8 cellular contexts compared by ENCODE assay signal in the genomic region with DNA sequence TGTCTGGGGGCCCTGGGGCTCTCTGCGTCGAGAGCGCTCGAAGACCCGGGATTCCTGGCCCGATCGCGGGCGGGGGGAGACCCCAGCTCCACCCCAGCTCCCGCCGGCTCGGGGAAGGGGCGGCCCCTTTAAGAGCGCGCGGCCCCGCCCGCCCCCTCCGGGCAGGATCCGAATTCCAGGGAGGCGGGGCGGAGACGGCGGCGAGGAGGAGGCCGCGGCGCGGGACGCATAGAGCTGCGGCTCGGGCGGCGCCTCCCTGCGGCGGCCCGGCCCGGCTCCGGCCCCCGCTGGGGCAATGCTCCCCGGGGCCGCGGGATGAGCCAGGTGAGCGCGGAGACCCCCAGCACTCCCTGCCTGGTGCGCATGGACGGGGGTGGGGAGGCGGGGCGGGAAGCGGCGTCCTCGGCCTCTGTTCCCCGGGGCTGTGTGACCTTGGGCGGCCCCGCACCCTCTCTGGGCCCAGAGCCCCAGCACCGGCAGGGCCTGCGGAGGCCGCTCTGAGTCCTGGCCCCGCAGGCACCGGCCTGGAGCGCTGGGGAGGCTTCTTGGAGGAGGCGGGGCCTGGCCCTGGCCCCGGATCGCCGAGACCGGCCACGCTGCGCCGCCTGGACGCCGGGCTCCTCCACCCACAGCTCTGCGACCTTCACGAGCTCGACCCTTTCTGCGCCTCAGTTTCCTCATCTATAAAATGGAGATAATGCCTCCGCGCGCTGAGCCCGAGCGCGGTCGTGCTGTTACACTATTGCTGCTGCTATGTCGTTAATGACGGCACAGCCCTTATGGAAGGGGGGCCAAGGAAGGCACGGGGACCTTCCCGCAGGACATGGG. TPM values are rescaled to one million over a fixed set of nuclear protein-coding genes. Genes with fewer than 3 reads are reported as not detected.
DNase-seq lines count a peak whose midpoint lies in the region; ATAC-seq and TF ChIP-seq lines count a peak whose summit lies in the region.

No MANE protein-coding gene starts in this region.

- peak; percentile 40 for ATAC-seq in activated CD4-positive, alpha-beta T cell treated with anti-CD3 and anti-CD28 coated beads for 36 hours
- ATAC-seq in WTC11, result peak; percentile 57
- ATAC-seq in thoracic aorta (ENCODE audit: insufficient number of reproducible peaks, low FRiP score, low read depth), result peak; percentile 20
- ATAC-seq in GM19467 (IDR thresholded peaks at IDR 0.05; ENCODE audit: unreplicated experiment), result no peak

- 4 to 7% methylated on average over 44 to 56 of the region's 86 CpGs for WGBS in mesodermal cell (ENCODE audit: insufficient coverage in 2 of 2), 2 experiments

- H3K9me3 ChIP-seq in mesodermal cell (ENCODE audit: control insufficient read depth, low read length) (no peaks in the 10 kb centered on the region), thoracic aorta (no peaks in the 10 kb centered on the region)

- POLR2A ChIA-PET in activated CD4-positive, alpha-beta T cell treated with anti-CD3 and anti-CD28 coated beads for 36 hours (lab: Charles Lee), result no interaction called here
- POLR2A ChIA-PET in WTC11 (lab: Charles Lee), result interaction anchor here (1.9 to 2.0 kb wide), 2 partner anchors 10 to 39 kb away, joined by 5 to 6 read pairs; a partner anchor contains a TSS

- no peak overlapping the region for H3K27ac Mint-ChIP-seq in activated CD4-positive, alpha-beta T cell treated with anti-CD3 and anti-CD28 coated beads for 36 hours
- H3K27ac Mint-ChIP-seq in WTC11, result no peak overlapping the region

- CTCF ChIA-PET in activated CD4-positive, alpha-beta T cell treated with anti-CD3 and anti-CD28 coated beads for 36 hours (lab: Charles Lee), result interaction anchor here (0.6 to 1.2 kb wide), 2 partner anchors 20 to 944 kb away, joined by 3 to 4 read pairs; no protein-coding TSS in a partner anchor
- CTCF ChIA-PET in WTC11 (lab: Charles Lee), result interaction anchor here (0.8 to 2.0 kb wide), 10 partner anchors 8 to 101 kb away, joined by 3 to 5 read pairs (median 4); a partner anchor contains a TSS

- H3K4me3 ChIP-seq in mesodermal cell (ENCODE audit: extremely low read depth, insufficient read depth, low read length, poor library complexity, severe bottlenecking) (peak overlapping the region; percentile 71), thoracic aorta (peak overlapping the region; percentile 98)

- H3K27me3 Mint-ChIP-seq in activated CD4-positive, alpha-beta T cell treated with anti-CD3 and anti-CD28 coated beads for 36 hours, result peaks cover 17% of the 10 kb centered on the region
- peaks cover 4% of the 10 kb centered on the region; the same call in 1 of the 2 replicates for H3K27me3 Mint-ChIP-seq in WTC11 (ENCODE audit: low read depth)

- no peaks in the 10 kb centered on the region for H3K36me3 Mint-ChIP-seq in activated CD4-positive, alpha-beta T cell treated with anti-CD3 and anti-CD28 coated beads for 36 hours (ENCODE audit: low read depth)
- no peaks in the 10 kb centered on the region for H3K36me3 Mint-ChIP-seq in WTC11

- peak; percentile 66 for DNase-seq in activated CD4-positive, alpha-beta T cell treated with anti-CD3 and anti-CD28 coated beads for 36 hours
- no peak for DNase-seq in activated CD4-positive, alpha-beta T cell treated with anti-CD3 and anti-CD28 coated beads for 1 hour
- peak; percentile 36 for DNase-seq in NCI-H146 treated with DMSO at 0.1 percent for 48 hours (lab: John Stamatoyannopoulos, UW; ENCODE audit: unreplicated experiment)
- DNase-seq in WTC11 (ENCODE audit: low spot score), result peak; percentile 86
- peak; percentile 79 to 85 for DNase-seq in erythroblast (lab: John Stamatoyannopoulos, UW)
- DNase-seq in thoracic aorta (ENCODE audit: low spot score), result no peak

- TF ChIP-seq CTCF in WTC11 (IDR thresholded peaks at IDR 0.05) (no peak), thoracic aorta (IDR thresholded peaks at IDR 0.05) (no peak)

- H3K36me3 ChIP-seq in mesodermal cell (ENCODE audit: control insufficient read depth, insufficient read depth, low read length), result peaks cover 9% of the 10 kb centered on the region
- no peaks in the 10 kb centered on the region for H3K36me3 ChIP-seq in thoracic aorta

- H3K9me3 Mint-ChIP-seq in activated CD4-positive, alpha-beta T cell treated with anti-CD3 and anti-CD28 coated beads for 36 hours (ENCODE audit: low read depth), result no peaks in the 10 kb centered on the region
- H3K9me3 Mint-ChIP-seq in WTC11, result no peaks in the 10 kb centered on the region

- H3K4me3 Mint-ChIP-seq in activated CD4-positive, alpha-beta T cell treated with anti-CD3 and anti-CD28 coated beads for 36 hours, result peak overlapping the region; percentile 63
- H3K4me3 Mint-ChIP-seq in WTC11, result peak overlapping the region; percentile 84

- no peaks in the 10 kb centered on the region for H3K27me3 ChIP-seq in thoracic aorta (replicated peaks; ENCODE audit: insufficient read depth)

- H3K4me1 ChIP-seq in mesodermal cell (ENCODE audit: control insufficient read depth, insufficient read depth, low read length, poor library complexity, severe bottlenecking), result peaks cover 18% of the 10 kb centered on the region
- peaks cover 42 to 61% of the 10 kb centered on the region in 2 donors for H3K4me1 ChIP-seq in thoracic aorta (ENCODE audit: control insufficient read depth in 1 of 2, low read depth in 2 of 2)

- H3K4me1 Mint-ChIP-seq in activated CD4-positive, alpha-beta T cell treated with anti-CD3 and anti-CD28 coated beads for 36 hours, result peaks cover 14% of the 10 kb centered on the region
- peaks cover 21% of the 10 kb centered on the region for H3K4me1 Mint-ChIP-seq in WTC11

- intact Hi-C loops in activated CD4-positive, alpha-beta T cell treated with anti-CD3 and anti-CD28 coated beads for 36 hours (cut with DNase I, micrococcal nuclease), result loop anchor here in 1 of 2 experiments (5.0 kb wide), 1 partner anchor 35 kb away; no protein-coding TSS in a partner anchor

- TF ChIP-seq POLR2A in erythroblast (IDR thresholded peaks at IDR 0.05; ENCODE audit: low read length), result peak; percentile 19

- H3K27ac ChIP-seq in mesodermal cell (ENCODE audit: low read depth, low read length, severe bottlenecking) (peak overlapping the region; percentile 95), thoracic aorta (peak overlapping the region; percentile 70 to 86)

TF ChIP-seq in WTC11, 78 proteins besides CTCF, POLR2A, EP300 and RAD21 (continues in another document):
- TF ChIP-seq ELF4 (CRISPR knock-in tag; IDR thresholded peaks at IDR 0.05; ENCODE audit: low read depth) (0 out of 2 replicates have a peak, but pooled peaks have one; percentile 71), SP1 (CRISPR knock-in tag; conservative IDR thresholded peaks at IDR 0.05) (peak; percentile 55; the same call in 1 of the 2 replicates)
- TF ChIP-seq, protein P1, sequence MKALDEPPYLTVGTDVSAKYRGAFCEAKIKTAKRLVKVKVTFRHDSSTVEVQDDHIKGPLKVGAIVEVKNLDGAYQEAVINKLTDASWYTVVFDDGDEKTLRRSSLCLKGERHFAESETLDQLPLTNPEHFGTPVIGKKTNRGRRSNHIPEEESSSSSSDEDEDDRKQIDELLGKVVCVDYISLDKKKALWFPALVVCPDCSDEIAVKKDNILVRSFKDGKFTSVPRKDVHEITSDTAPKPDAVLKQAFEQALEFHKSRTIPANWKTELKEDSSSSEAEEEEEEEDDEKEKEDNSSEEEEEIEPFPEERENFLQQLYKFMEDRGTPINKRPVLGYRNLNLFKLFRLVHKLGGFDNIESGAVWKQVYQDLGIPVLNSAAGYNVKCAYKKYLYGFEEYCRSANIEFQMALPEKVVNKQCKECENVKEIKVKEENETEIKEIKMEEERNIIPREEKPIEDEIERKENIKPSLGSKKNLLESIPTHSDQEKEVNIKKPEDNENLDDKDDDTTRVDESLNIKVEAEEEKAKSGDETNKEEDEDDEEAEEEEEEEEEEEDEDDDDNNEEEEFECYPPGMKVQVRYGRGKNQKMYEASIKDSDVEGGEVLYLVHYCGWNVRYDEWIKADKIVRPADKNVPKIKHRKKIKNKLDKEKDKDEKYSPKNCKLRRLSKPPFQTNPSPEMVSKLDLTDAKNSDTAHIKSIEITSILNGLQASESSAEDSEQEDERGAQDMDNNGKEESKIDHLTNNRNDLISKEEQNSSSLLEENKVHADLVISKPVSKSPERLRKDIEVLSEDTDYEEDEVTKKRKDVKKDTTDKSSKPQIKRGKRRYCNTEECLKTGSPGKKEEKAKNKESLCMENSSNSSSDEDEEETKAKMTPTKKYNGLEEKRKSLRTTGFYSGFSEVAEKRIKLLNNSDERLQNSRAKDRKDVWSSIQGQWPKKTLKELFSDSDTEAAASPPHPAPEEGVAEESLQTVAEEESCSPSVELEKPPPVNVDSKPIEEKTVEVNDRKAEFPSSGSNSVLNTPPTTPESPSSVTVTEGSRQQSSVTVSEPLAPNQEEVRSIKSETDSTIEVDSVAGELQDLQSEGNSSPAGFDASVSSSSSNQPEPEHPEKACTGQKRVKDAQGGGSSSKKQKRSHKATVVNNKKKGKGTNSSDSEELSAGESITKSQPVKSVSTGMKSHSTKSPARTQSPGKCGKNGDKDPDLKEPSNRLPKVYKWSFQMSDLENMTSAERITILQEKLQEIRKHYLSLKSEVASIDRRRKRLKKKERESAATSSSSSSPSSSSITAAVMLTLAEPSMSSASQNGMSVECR (CRISPR knock-in tag; IDR thresholded peaks at IDR 0.05; ENCODE audit: borderline replicate concordance), result peak; percentile 16; the same call in 1 of the 2 replicates

RNA-seq across cellular contexts. Expression of a gene that starts 0.6 kb away (rescaled TPM):
- under 1 TPM; 0.84 to 0.98 TPM for total RNA-seq in activated CD4-positive, alpha-beta T cell treated with anti-CD3 and anti-CD28 coated beads for 36 hours
- total RNA-seq in WTC11 (2021), result 15.3 to 19.9 TPM (median 15.6 TPM) in 3 replicates
- polyA plus RNA-seq in mesodermal cell (2013, experiment 1 of 2), result 22.2 TPM
- 17.6 TPM for polyA plus RNA-seq in mesodermal cell (2013, experiment 2 of 2)
- 10 to 100 TPM; 32.5 to 52.9 TPM for total RNA-seq in thoracic aorta

RNA-seq across cellular contexts. Expression of a gene that starts 8.5 kb away (rescaled TPM):
- under 1 TPM in 1 of 2 experiments, not detected in 1; 0.35 TPM for total RNA-seq in activated CD4-positive, alpha-beta T cell treated with anti-CD3 and anti-CD28 coated beads for 36 hours
- total RNA-seq in WTC11 (2021), result 1.1 to 1.6 TPM (median 1.6 TPM) in 3 replicates
- polyA plus RNA-seq in mesodermal cell (2013, experiment 1 of 2), result 10.8 TPM
- polyA plus RNA-seq in mesodermal cell (2013, experiment 2 of 2), result 5.8 TPM
- 1 to 10 TPM; 3.4 to 4.1 TPM for total RNA-seq in thoracic aorta

RNA-seq across cellular contexts. Expression of a gene that starts 39.0 kb away (rescaled TPM):
- 100 to 1,000 TPM; 326 to 567 TPM for total RNA-seq in activated CD4-positive, alpha-beta T cell treated with anti-CD3 and anti-CD28 coated beads for 36 hours
- total RNA-seq in WTC11 (2021) (377 to 400 TPM (median 384 TPM) in 3 replicates), thoracic aorta (100 to 1,000 TPM; 197 to 225 TPM)
- 272 TPM for polyA plus RNA-seq in mesodermal cell (2013, experiment 1 of 2)
- polyA plus RNA-seq in mesodermal cell (2013, experiment 2 of 2), result 258 TPM

RNA-seq across cellular contexts. Expression of a gene that starts 39.3 kb away (rescaled TPM):
- total RNA-seq in activated CD4-positive, alpha-beta T cell treated with anti-CD3 and anti-CD28 coated beads for 36 hours, result 10 to 100 TPM; 23.2 to 25.3 TPM
- 69.6 to 78.2 TPM (median 77.9 TPM) in 3 replicates for total RNA-seq in WTC11 (2021)
- 27.5 TPM for polyA plus RNA-seq in mesodermal cell (2013, experiment 1 of 2)
- polyA plus RNA-seq in mesodermal cell (2013, experiment 2 of 2), result 25.1 TPM
- total RNA-seq in thoracic aorta, result 10 to 100 TPM; 23.9 to 36.7 TPM

Comparison
In these comparisons a context has a peak if more than half of its experiments do, and no peak if none do; other contexts are left out.
1. DNase-seq: peak in activated CD4-positive, alpha-beta T cell treated with anti-CD3 and anti-CD28 coated beads for 36 hours (single experiment), NCI-H146 treated with DMSO at 0.1 percent for 48 hours (single experiment), WTC11 (single experiment) and erythroblast (2 of 2); none in activated CD4-positive, alpha-beta T cell treated with anti-CD3 and anti-CD28 coated beads for 1 hour (single experiment) and thoracic aorta (single experiment).